Comparison of ENCODE assay signal across 12 cellular contexts in genomic region chr3:114319453-114319852, GRCh38. TPM values are rescaled to one million over a fixed set of nuclear protein-coding genes. Genes with fewer than 3 reads are reported as not detected.
DNase-seq lines count a peak whose midpoint lies in the region; ATAC-seq and TF ChIP-seq lines count a peak whose summit lies in the region.
"Had no signal": no experiment of that assay in that cellular context is flagged by ENCODE, and none has a peak within 500 bp of the region (broad histone marks: within the 10 kb centered on the region; RNA-seq: fewer than 3 reads in every experiment).

No MANE protein-coding gene starts in this region.

- no peaks in the 10 kb centered on the region for H3K4me1 ChIP-seq in esophagus muscularis mucosa
- peaks cover 13% of the 10 kb centered on the region for H3K4me1 ChIP-seq in smooth muscle cell (ENCODE audit: low read depth)

- H3K27me3 Mint-ChIP-seq in central memory CD8-positive, alpha-beta T cell, result no peaks in the 10 kb centered on the region
- H3K27me3 Mint-ChIP-seq: T-helper 17 cell had no signal

- H3K4me2 ChIP-seq in smooth muscle cell, result no peak overlapping the region

- 88% methylated on average over 4 of the region's 4 CpGs for WGBS in esophagus muscularis mucosa
- 34% methylated on average over 4 of the region's 4 CpGs for WGBS in smooth muscle cell (ENCODE audit: low lambda C conversion rate)

- no peaks in the 10 kb centered on the region for H3K79me2 ChIP-seq in smooth muscle cell (ENCODE audit: low read depth)

- H3F3A ChIP-seq in smooth muscle cell (ENCODE audit: low read depth), result no peaks in the 10 kb centered on the region

- H3K36me3 Mint-ChIP-seq in central memory CD8-positive, alpha-beta T cell (ENCODE audit: insufficient read depth), result peaks cover 14% of the 10 kb centered on the region

- H3K9me3 ChIP-seq in esophagus muscularis mucosa (no peaks in the 10 kb centered on the region), smooth muscle cell (replicated peaks; ENCODE audit: low read depth) (no peaks in the 10 kb centered on the region)

- H3K4me3 Mint-ChIP-seq in central memory CD8-positive, alpha-beta T cell, result peak overlapping the region; percentile 51
- H3K4me3 Mint-ChIP-seq: T-helper 17 cell had no signal

- no peak for TF ChIP-seq POLR2A in esophagus muscularis mucosa (IDR thresholded peaks at IDR 0.05; ENCODE audit: low read depth)

- TF ChIP-seq CTCF in esophagus muscularis mucosa (IDR thresholded peaks at IDR 0.05) (no peak), smooth muscle cell (IDR thresholded peaks at IDR 0.05; ENCODE audit: borderline replicate concordance, insufficient read depth, poor library complexity, severe bottlenecking) (no peak)

- intact Hi-C loops in esophagus muscularis mucosa (cut with DNase I), result no loop called here

- no peak for TF ChIP-seq EP300 in esophagus muscularis mucosa (IDR thresholded peaks at IDR 0.05)

- peaks cover 88% of the 10 kb centered on the region for H3K4me1 Mint-ChIP-seq in central memory CD8-positive, alpha-beta T cell

- H3K27ac Mint-ChIP-seq in central memory CD8-positive, alpha-beta T cell (ENCODE audit: low read depth), result peak overlapping the region; percentile 95
- H3K27ac Mint-ChIP-seq: T-helper 17 cell had no signal

- no peak overlapping the region for H2AFZ ChIP-seq in smooth muscle cell (ENCODE audit: low read depth)

- no peak overlapping the region for H3K9ac ChIP-seq in smooth muscle cell (ENCODE audit: low read depth)

- DNase-seq in NCI-H2081 (lab: John Stamatoyannopoulos, UW) (peak; percentile 23 to 53), NCI-H2081 treated with DMSO at 0.1 percent for 48 hours (lab: John Stamatoyannopoulos, UW) (no peak), NCI-H2196 (lab: John Stamatoyannopoulos, UW; ENCODE audit: unreplicated experiment) (peak; percentile 86), renal cortical epithelial cell (ENCODE audit: low read depth) (peak; percentile 41), esophagus muscularis mucosa (ENCODE audit: extremely low spot score) (no peak), Kasumi-1 (lab: John Stamatoyannopoulos, UW) (no peak), smooth muscle cell (lab: John Stamatoyannopoulos, UW; ENCODE audit: unreplicated experiment) (no peak)
- no peak for DNase-seq in central memory CD8-positive, alpha-beta T cell (ENCODE audit: low spot score in 2 of 2)
- DNase-seq: ACHN, activated gamma-delta T cell treated with Interleukin-2 at 50 U/mL for 16 hours, left ventricle myocardium superior, T-helper 17 cell had no signal

- H3K9me3 Mint-ChIP-seq in central memory CD8-positive, alpha-beta T cell, result no peaks in the 10 kb centered on the region

- H3K27ac ChIP-seq in esophagus muscularis mucosa (replicated peaks in 1 of 4) (no peak overlapping the region), smooth muscle cell (ENCODE audit: low read depth) (no peak overlapping the region)

- ATAC-seq in central memory CD8-positive, alpha-beta T cell (replicated peaks; ENCODE audit: extremely low read depth, poor library complexity, severe bottlenecking), result no peak
- ATAC-seq: left ventricle myocardium superior, T-helper 17 cell had no signal

- H3K4me3 ChIP-seq in esophagus muscularis mucosa (no peak overlapping the region), smooth muscle cell (no peak overlapping the region)

- no peaks in the 10 kb centered on the region for H4K20me1 ChIP-seq in smooth muscle cell (ENCODE audit: low read depth)

- H3K27me3 ChIP-seq in esophagus muscularis mucosa (no peaks in the 10 kb centered on the region), smooth muscle cell (ENCODE audit: low read depth) (no peaks in the 10 kb centered on the region)

- H3K36me3 ChIP-seq in esophagus muscularis mucosa (peaks cover 0 to 5% (median 2%) of the 10 kb centered on the region in 4 donors), smooth muscle cell (ENCODE audit: low read depth) (no peaks in the 10 kb centered on the region)

RNA-seq across cellular contexts. Expression of gene TIGIT, which starts 25.6 kb away (rescaled TPM):
- total RNA-seq in renal cortical epithelial cell (not detected in 2 replicates), esophagus muscularis mucosa (under 1 TPM in 1 of 4 donors, not detected in 3; 0.33 TPM), smooth muscle cell (not detected in 2 replicates)
- not detected in 2 replicates for polyA plus RNA-seq in smooth muscle cell
- total RNA-seq: left ventricle myocardium superior had no signal

Comparison
In these comparisons a context has a peak if more than half of its experiments do, and no peak if none do; other contexts are left out.
1. DNase-seq: peak in NCI-H2081 (2 of 2), NCI-H2196 (single experiment) and renal cortical epithelial cell (single experiment); none in NCI-H2081 treated with DMSO at 0.1 percent for 48 hours (single experiment), central memory CD8-positive, alpha-beta T cell (0 of 2), esophagus muscularis mucosa (single experiment), Kasumi-1 (0 of 2) and smooth muscle cell (single experiment).